In genomic region chr20:13800728-13801134, GRCh38 we compare ENCODE assay signal across 9 cellular contexts. TPM values are rescaled to one million over a fixed set of nuclear protein-coding genes. Genes with fewer than 3 reads are reported as not detected.
DNase-seq lines count a peak whose midpoint lies in the region; ATAC-seq, FAIRE-seq and TF ChIP-seq lines count a peak whose summit lies in the region.
"Had no signal": no experiment of that assay in that cellular context is flagged by ENCODE, and none has a peak within 500 bp of the region (broad histone marks: within the 10 kb centered on the region; RNA-seq: fewer than 3 reads in every experiment).

No MANE protein-coding gene starts in this region.

- H2AFZ ChIP-seq in astrocyte (ENCODE audit: low read depth, low read length) = no peak overlapping the region

- no peak for FAIRE-seq in astrocyte (lab: Jason Lieb, UNC)

- peaks cover 22% of the 10 kb centered on the region for H3K36me3 Mint-ChIP-seq in astrocyte (ENCODE audit: low read depth, unreplicated experiment)
- H3K36me3 Mint-ChIP-seq in activated T-helper 17 cell treated with anti-CD3 and anti-CD28 coated beads, Interleukin-2, amount 50 U/mL, for 72 hours (ENCODE audit: low read depth) = peaks cover 87% of the 10 kb centered on the region
- H3K36me3 Mint-ChIP-seq in activated CD4-positive, alpha-beta memory T cell treated with anti-CD3 and anti-CD28 coated beads, Interleukin-2, amount 10 ng/mL, durations not matched to agents 7 days and 5 days (ENCODE audit: low read depth) = peaks cover 50% of the 10 kb centered on the region

- H4K20me1 ChIP-seq in astrocyte (ENCODE audit: insufficient read depth, low read length) = peaks cover 9% of the 10 kb centered on the region

- no peaks in the 10 kb centered on the region for H3K27me3 ChIP-seq in astrocyte (ENCODE audit: insufficient read depth, low read length)
- no peaks in the 10 kb centered on the region for H3K27me3 ChIP-seq in upper lobe of left lung
- H3K27me3 ChIP-seq: neutrophil had no signal

- POLR2A ChIA-PET in activated CD4-positive, alpha-beta memory T cell treated with anti-CD3 and anti-CD28 coated beads, Interleukin-2, amount 10 ng/mL, durations not matched to agents 7 days and 5 days (lab: Charles Lee) = interaction anchor here (2.6 kb wide), 1 partner anchor 15 kb away, joined by 7 read pairs; the partner anchor contains the start of gene NDUFAF5

- WGBS in upper lobe of left lung, 2 donors = 33 to 39% methylated on average over 7 of the region's 7 CpGs

- H3K4me3 Mint-ChIP-seq in astrocyte (ENCODE audit: unreplicated experiment) = no peak overlapping the region
- no peak overlapping the region for H3K4me3 Mint-ChIP-seq in activated T-helper 17 cell treated with anti-CD3 and anti-CD28 coated beads, Interleukin-2, amount 50 U/mL, for 72 hours
- H3K4me3 Mint-ChIP-seq in activated CD4-positive, alpha-beta memory T cell treated with anti-CD3 and anti-CD28 coated beads, Interleukin-2, amount 10 ng/mL, durations not matched to agents 7 days and 5 days = no peak overlapping the region

- H3K4me2 ChIP-seq in astrocyte (ENCODE audit: low read length) = peak overlapping the region; percentile 44

- no peaks in the 10 kb centered on the region for H3K27me3 Mint-ChIP-seq in astrocyte (ENCODE audit: low read depth, unreplicated experiment)
- no peaks in the 10 kb centered on the region for H3K27me3 Mint-ChIP-seq in activated T-helper 17 cell treated with anti-CD3 and anti-CD28 coated beads, Interleukin-2, amount 50 U/mL, for 72 hours
- no peaks in the 10 kb centered on the region for H3K27me3 Mint-ChIP-seq in activated CD4-positive, alpha-beta memory T cell treated with anti-CD3 and anti-CD28 coated beads, Interleukin-2, amount 10 ng/mL, durations not matched to agents 7 days and 5 days

- in situ Hi-C loops in ACHN (cut with HindIII; ENCODE audit: low pct_ligation_motif_present, low pct_unique_long_range_greater_than_20kb, low sequenced_read_pairs) = no loop called here

- no peaks in the 10 kb centered on the region for H3K9me3 Mint-ChIP-seq in astrocyte (ENCODE audit: unreplicated experiment)
- no peaks in the 10 kb centered on the region for H3K9me3 Mint-ChIP-seq in activated T-helper 17 cell treated with anti-CD3 and anti-CD28 coated beads, Interleukin-2, amount 50 U/mL, for 72 hours
- H3K9me3 Mint-ChIP-seq in activated CD4-positive, alpha-beta memory T cell treated with anti-CD3 and anti-CD28 coated beads, Interleukin-2, amount 10 ng/mL, durations not matched to agents 7 days and 5 days = no peaks in the 10 kb centered on the region

- H3K27ac ChIP-seq in astrocyte (ENCODE audit: low read depth, low read length) (no peak overlapping the region), upper lobe of left lung (no peak overlapping the region)
- H3K27ac ChIP-seq: neutrophil had no signal

- H3K79me2 ChIP-seq in astrocyte (ENCODE audit: insufficient read depth, low read length) = no peaks in the 10 kb centered on the region

- TF ChIP-seq EP300 in upper lobe of left lung (IDR thresholded peaks at IDR 0.05) = peak in 1 of 4 donors; percentile 25

- H3K36me3 ChIP-seq in astrocyte (ENCODE audit: insufficient read depth, low read length) = peaks cover 51% of the 10 kb centered on the region
- H3K36me3 ChIP-seq in upper lobe of left lung = peaks cover 32 to 90% (median 53%) of the 10 kb centered on the region in 4 donors

- DNase-seq in ACHN = peak; percentile 80
- DNase-seq in LNCaP clone FGC (ENCODE audit: low read depth) = peak; percentile 86
- peak; percentile 93 for DNase-seq in astrocyte (ENCODE audit: low read depth)
- peak; percentile 88 for DNase-seq in iris pigment epithelial cell (ENCODE audit: low read depth)
- peak in 1 of 2 donors; percentile 62 for DNase-seq in upper lobe of left lung
- DNase-seq in activated CD4-positive, alpha-beta memory T cell treated with anti-CD3 and anti-CD28 coated beads, Interleukin-2, amount 10 ng/mL, durations not matched to agents 7 days and 5 days = no peak
- DNase-seq in NCI-H1048 (lab: John Stamatoyannopoulos, UW) = no peak

- H3K4me3 ChIP-seq in LNCaP clone FGC (ENCODE audit: low read depth, low read length) (no peak overlapping the region), astrocyte (ENCODE audit: insufficient read depth, low read depth, low read length) (no peak overlapping the region), upper lobe of left lung (no peak overlapping the region)

- H3K9ac ChIP-seq in astrocyte (ENCODE audit: low read length) = no peak overlapping the region

- H3K4me1 ChIP-seq in astrocyte (ENCODE audit: insufficient read depth, low read length) (peaks cover 11% of the 10 kb centered on the region), upper lobe of left lung (peaks cover 0 to 4% (median 0%) of the 10 kb centered on the region in 4 donors)

- peak overlapping the region; percentile 72 for H3K27ac Mint-ChIP-seq in astrocyte (ENCODE audit: unreplicated experiment)
- no peak overlapping the region for H3K27ac Mint-ChIP-seq in activated T-helper 17 cell treated with anti-CD3 and anti-CD28 coated beads, Interleukin-2, amount 50 U/mL, for 72 hours
- no peak overlapping the region for H3K27ac Mint-ChIP-seq in activated CD4-positive, alpha-beta memory T cell treated with anti-CD3 and anti-CD28 coated beads, Interleukin-2, amount 10 ng/mL, durations not matched to agents 7 days and 5 days

- peaks cover 16% of the 10 kb centered on the region for H3K4me1 Mint-ChIP-seq in astrocyte (ENCODE audit: low read depth, unreplicated experiment)
- no peaks in the 10 kb centered on the region for H3K4me1 Mint-ChIP-seq in activated T-helper 17 cell treated with anti-CD3 and anti-CD28 coated beads, Interleukin-2, amount 50 U/mL, for 72 hours
- no peaks in the 10 kb centered on the region for H3K4me1 Mint-ChIP-seq in activated CD4-positive, alpha-beta memory T cell treated with anti-CD3 and anti-CD28 coated beads, Interleukin-2, amount 10 ng/mL, durations not matched to agents 7 days and 5 days

- H3K9me3 ChIP-seq in astrocyte (ENCODE audit: insufficient read depth, low read depth, low read length) = no peaks in the 10 kb centered on the region
- H3K9me3 ChIP-seq in upper lobe of left lung = no peaks in the 10 kb centered on the region
- H3K9me3 ChIP-seq: neutrophil had no signal

- no peak for TF ChIP-seq CTCF in LNCaP clone FGC (IDR thresholded peaks at IDR 0.05; ENCODE audit: control insufficient read depth, extremely low read depth, insufficient read depth)
- no peak for TF ChIP-seq CTCF in astrocyte (IDR thresholded peaks at IDR 0.05; ENCODE audit: insufficient read depth, low read depth, low read length)
- TF ChIP-seq CTCF in upper lobe of left lung (IDR thresholded peaks at IDR 0.05) = no peak

- peak; percentile 83 to 96 for ATAC-seq in upper lobe of left lung (ENCODE audit: low FRiP score in 2 of 2)
- no peak for ATAC-seq in activated T-helper 17 cell treated with anti-CD3 and anti-CD28 coated beads, Interleukin-2, amount 50 U/mL, for 72 hours (replicated peaks)

- CTCF ChIA-PET in activated CD4-positive, alpha-beta memory T cell treated with anti-CD3 and anti-CD28 coated beads, Interleukin-2, amount 10 ng/mL, durations not matched to agents 7 days and 5 days (lab: Charles Lee) = interaction anchor here (1.2 kb wide), 1 partner anchor 12 kb away, joined by 4 read pairs; no protein-coding TSS in a partner anchor

- TF ChIP-seq POLR2A in upper lobe of left lung (IDR thresholded peaks at IDR 0.05) = no peak

RNA-seq across cellular contexts. Expression of gene NDUFAF5, which starts 15.9 kb away (rescaled TPM):
- 27.3 and 31.6 TPM in 2 replicates for total RNA-seq in astrocyte
- 10 to 100 TPM; 12.0 to 53.4 (median 17.7) TPM for total RNA-seq in upper lobe of left lung
- total RNA-seq in activated T-helper 17 cell treated with anti-CD3 and anti-CD28 coated beads, Interleukin-2, amount 50 U/mL, for 72 hours = 10 to 100 TPM; 19.7 to 31.2 TPM
- 10 to 100 TPM; 24.1 to 29.4 TPM for total RNA-seq in activated CD4-positive, alpha-beta memory T cell treated with anti-CD3 and anti-CD28 coated beads, Interleukin-2, amount 10 ng/mL, durations not matched to agents 7 days and 5 days

RNA-seq across cellular contexts. Expression of gene ESF1, which starts 16.0 kb away (rescaled TPM):
- total RNA-seq in astrocyte (13.9 and 14.0 TPM in 2 replicates), upper lobe of left lung (10 to 100 TPM in 5 of 6 donors, 1 to 10 TPM in 1; 9.8 to 17.8 (median 12.7) TPM)
- total RNA-seq in activated T-helper 17 cell treated with anti-CD3 and anti-CD28 coated beads, Interleukin-2, amount 50 U/mL, for 72 hours = 10 to 100 TPM; 13.9 to 21.7 TPM
- total RNA-seq in activated CD4-positive, alpha-beta memory T cell treated with anti-CD3 and anti-CD28 coated beads, Interleukin-2, amount 10 ng/mL, durations not matched to agents 7 days and 5 days = 10 to 100 TPM; 10.1 to 10.6 TPM

Comparison
In these comparisons a context has a peak if more than half of its experiments do, and no peak if none do; other contexts are left out.
1. DNase-seq: peak in ACHN (single experiment), LNCaP clone FGC (single experiment), astrocyte (single experiment) and iris pigment epithelial cell (single experiment); none in activated CD4-positive, alpha-beta memory T cell treated with anti-CD3 and anti-CD28 coated beads, Interleukin-2, amount 10 ng/mL, durations not matched to agents 7 days and 5 days (single experiment) and NCI-H1048 (single experiment).